In the genomic region with DNA sequence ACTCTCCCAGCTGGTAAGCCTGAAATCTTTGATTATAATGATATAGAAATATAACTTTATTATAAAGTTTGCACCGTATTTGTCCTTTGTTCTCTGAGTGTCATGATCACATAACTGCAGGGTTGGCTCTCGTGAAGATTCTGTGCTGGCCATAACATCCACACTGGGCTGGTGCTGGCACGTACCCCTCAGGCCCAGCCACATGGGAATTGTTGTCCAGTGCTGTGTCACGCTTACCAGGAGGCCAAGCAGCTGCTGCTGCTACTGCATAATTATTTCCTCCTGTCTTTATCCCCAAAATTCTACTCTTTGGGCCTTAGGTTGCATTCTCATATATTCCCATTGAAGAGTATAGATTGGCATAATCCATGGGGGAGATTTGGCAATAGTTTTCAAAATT, we compare ENCODE assay signal across 30 cellular contexts. TPM values are rescaled to one million over a fixed set of nuclear protein-coding genes. Genes with fewer than 3 reads are reported as not detected.
"Had no signal": no experiment of that assay in that cellular context is flagged by ENCODE, and none has a peak within 500 bp of the region (broad histone marks: within the 10 kb centered on the region; RNA-seq: fewer than 3 reads in every experiment).

No MANE protein-coding gene starts in this region.

- H3K36me3 Mint-ChIP-seq: memory B cell, naive B cell, neural progenitor cell, type B pancreatic cell had no signal

- H3K4me3 Mint-ChIP-seq: endodermal cell; memory B cell; naive B cell; nephron; neural progenitor cell; stimulated activated naive CD8-positive, alpha-beta T cell treated with anti-CD3 and anti-CD28 coated beads, Interleukin-15, amount 100 ng/mL, for 72 hours; type B pancreatic cell had no signal

- H3K4me3 ChIP-seq: dorsolateral prefrontal cortex, gastrocnemius medialis, lung, neural progenitor cell, right lobe of liver, smooth muscle cell, suprapubic skin had no signal

- DNase-seq: dorsolateral prefrontal cortex; effector CD8-positive, alpha-beta T cell; endodermal cell; gastrocnemius medialis; head of caudate nucleus; kidney; naive B cell; right lobe of liver; stimulated activated CD4-positive, alpha-beta T cell treated with anti-CD3 and anti-CD28 coated beads, Interleukin-12 subunit alpha, Interleukin-12 subunit beta, amount 100 ng/mL, for 4 hours; stimulated activated CD8-positive, alpha-beta memory T cell treated with anti-CD3 and anti-CD28 coated beads, Interleukin-4, amount 100 ng/mL, for 48 hours; stimulated activated naive CD4-positive, alpha-beta T cell; stimulated activated naive CD8-positive, alpha-beta T cell treated with anti-CD3 and anti-CD28 coated beads, Interleukin-15, amount 100 ng/mL, for 72 hours had no signal

- H3K27ac ChIP-seq: dorsolateral prefrontal cortex, epithelial cell of prostate, gastrocnemius medialis, neural progenitor cell, parathyroid adenoma, right lobe of liver, suprapubic skin had no signal

- H3K27me3 Mint-ChIP-seq: progenitor cell of endocrine pancreas; stimulated activated naive CD8-positive, alpha-beta T cell treated with anti-CD3 and anti-CD28 coated beads, Interleukin-15, amount 100 ng/mL, for 72 hours; type B pancreatic cell had no signal

- H3K4me1 Mint-ChIP-seq: endodermal cell, memory B cell, naive B cell, nephron had no signal

- ATAC-seq: esophagus mucosa, gastrocnemius medialis, left lobe of liver, right lobe of liver had no signal

- H3K27ac Mint-ChIP-seq: endodermal cell; memory B cell; naive B cell; neural progenitor cell; progenitor cell of endocrine pancreas; stimulated activated naive CD8-positive, alpha-beta T cell treated with anti-CD3 and anti-CD28 coated beads, Interleukin-15, amount 100 ng/mL, for 72 hours; type B pancreatic cell had no signal

- H3K9me3 Mint-ChIP-seq: endodermal cell; memory B cell; naive B cell; neural progenitor cell; stimulated activated naive CD8-positive, alpha-beta T cell treated with anti-CD3 and anti-CD28 coated beads, Interleukin-15, amount 100 ng/mL, for 72 hours had no signal

RNA-seq across cellular contexts. Expression of gene UCN3, which starts 20.8 kb away (rescaled TPM):
- total RNA-seq: endodermal cell, esophagus mucosa, fibroblast of villous mesenchyme, gastrocnemius medialis, glomerular endothelial cell, kidney, left lobe of liver, mononuclear cell, osteoblast, right lobe of liver, smooth muscle cell, suprapubic skin, urinary bladder had no signal
- polyA plus RNA-seq: liver, smooth muscle cell, urinary bladder had no signal
